Comparison of ENCODE assay signal across 7 cellular contexts in the genomic region with DNA sequence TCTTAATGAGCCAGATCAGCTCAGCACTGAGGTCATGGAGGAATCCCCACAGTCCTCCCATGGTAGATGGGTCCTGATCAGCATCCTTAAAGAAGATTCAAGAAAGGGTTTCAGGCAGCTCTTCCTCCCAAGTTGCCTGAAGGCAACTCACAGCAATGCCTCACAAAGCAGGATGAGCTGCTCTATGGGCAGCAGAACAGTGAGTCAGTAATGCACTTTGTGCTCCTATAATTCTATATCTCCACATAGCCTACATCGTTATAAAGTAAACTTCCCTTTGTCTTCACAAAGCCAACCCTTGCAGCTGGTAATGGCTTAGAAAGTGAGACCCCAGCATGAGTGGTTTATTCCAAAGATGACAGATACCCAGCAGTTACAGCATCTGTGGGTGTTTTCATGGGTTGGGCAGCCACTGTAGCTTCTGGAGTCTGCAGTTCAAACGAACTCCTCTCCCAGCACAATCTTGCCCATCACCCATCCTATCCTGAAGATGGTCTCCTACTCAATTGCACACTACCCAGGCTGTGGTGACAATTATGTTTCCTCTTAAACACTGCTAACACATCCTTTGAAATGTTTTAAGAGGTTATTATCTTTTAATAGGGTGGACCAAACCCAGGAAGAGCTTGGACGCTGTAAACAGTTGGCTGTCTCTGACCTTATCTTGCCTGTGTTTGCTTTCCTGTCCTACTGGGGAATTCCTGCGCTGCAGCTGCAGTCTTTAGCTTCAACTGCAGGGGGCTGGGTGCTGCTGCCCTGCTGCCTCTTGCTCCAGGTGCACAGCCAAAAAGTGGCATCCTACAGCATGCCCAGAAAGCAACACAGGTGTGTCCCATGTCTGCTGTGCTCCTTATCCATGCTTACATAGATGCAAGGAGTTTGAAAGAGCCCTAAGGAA.
DNase-seq lines count a peak whose midpoint lies in the region; ATAC-seq, FAIRE-seq and TF ChIP-seq lines count a peak whose summit lies in the region.
"Not testable (repeated sequence)": the region's sequence is repeated elsewhere in the genome, so short reads cannot be mapped to it uniquely, and the experiment has no call there.

No MANE protein-coding gene starts in this region.

- not testable (repeated sequence) for H3K4me3 Mint-ChIP-seq in GM23338; T-helper 17 cell; stimulated activated effector memory CD8-positive, alpha-beta T cell treated with anti-CD3 and anti-CD28 coated beads, Interleukin-12 subunit alpha, Interleukin-12 subunit beta, amount 100 ng/mL, for 72 hours

- not testable (repeated sequence) for TF ChIP-seq RAD21 in K562 (CRISPR knock-in tag; conservative IDR thresholded peaks at IDR 0.05 in 1 of 2, IDR thresholded peaks at IDR 0.05 in 1 of 2); HepG2 (CRISPR knock-in tag; IDR thresholded peaks at IDR 0.05)

- BruUV-seq in K562 (replicated peaks; lab: Mats Ljungman, UMichigan); HepG2 (replicated peaks; lab: Mats Ljungman, UMichigan): not testable (repeated sequence)

- H3K27me3 ChIP-seq in GM23338 (ENCODE audit: insufficient read depth); Loucy (ENCODE audit: insufficient read depth, low read length, poor library complexity, severe bottlenecking); K562 (ENCODE audit: control insufficient read depth in 2 of 2, insufficient read depth in 2 of 2, low read length in 2 of 2); HepG2 (ENCODE audit: control insufficient read depth in 1 of 2, insufficient read depth in 2 of 2, low read length in 2 of 2): not testable (repeated sequence)

- not testable (repeated sequence) for DNase-seq in GM23338 (ENCODE audit: low spot score); T-helper 17 cell; K562 (ENCODE audit: extremely low read depth in 1 of 4, low spot score in 3 of 4); fibroblast of villous mesenchyme (ENCODE audit: low read depth); HepG2 (ENCODE audit: low spot score); stimulated activated effector memory CD8-positive, alpha-beta T cell treated with anti-CD3 and anti-CD28 coated beads, Interleukin-12 subunit alpha, Interleukin-12 subunit beta, amount 100 ng/mL, for 72 hours (ENCODE audit: low spot score in 2 of 2)

- H3K79me2 ChIP-seq in GM23338 (replicated peaks; ENCODE audit: insufficient read depth); Loucy (ENCODE audit: insufficient read depth, low read length); K562 (ENCODE audit: control insufficient read depth, insufficient read depth, low read length); HepG2 (ENCODE audit: insufficient read depth, low read length): not testable (repeated sequence)

- TF ChIP-seq POLR2A in K562 (conservative IDR thresholded peaks at IDR 0.05); HepG2 (IDR thresholded peaks at IDR 0.05; ENCODE audit: insufficient read depth in 1 of 2, low read depth in 2 of 2, low read length in 2 of 2): not testable (repeated sequence)

- TF ChIP-seq EP300 in K562 (IDR thresholded peaks at IDR 0.05; ENCODE audit: low read length); HepG2 (IDR thresholded peaks at IDR 0.05; ENCODE audit: low read depth in 2 of 2, low read length in 2 of 2); HepG2 (CRISPR knock-in tag; IDR thresholded peaks at IDR 0.05; ENCODE audit: borderline replicate concordance): not testable (repeated sequence)

- H3K4me1 ChIP-seq in GM23338 (ENCODE audit: insufficient read depth); Loucy (ENCODE audit: insufficient read depth, low read length, poor library complexity, severe bottlenecking); K562 (replicated peaks in 1 of 2; ENCODE audit: control insufficient read depth in 2 of 2, insufficient read depth in 2 of 2, low read length in 2 of 2); HepG2 (ENCODE audit: insufficient read depth, low read length): not testable (repeated sequence)

- 25% methylated on average over 1 of the region's 4 CpGs for WGBS in K562 (ENCODE audit: insufficient coverage, low coverage, missing lambda C conversion rate)
- WGBS in HepG2 (ENCODE audit: low lambda C conversion rate) = 8% methylated on average over 2 of the region's 4 CpGs

- not testable (repeated sequence) for H3K27me3 Mint-ChIP-seq in GM23338 (ENCODE audit: insufficient read depth, low read depth, poor library complexity); T-helper 17 cell

- H3K36me3 Mint-ChIP-seq in GM23338 (ENCODE audit: low read depth); T-helper 17 cell (ENCODE audit: low read depth); stimulated activated effector memory CD8-positive, alpha-beta T cell treated with anti-CD3 and anti-CD28 coated beads, Interleukin-12 subunit alpha, Interleukin-12 subunit beta, amount 100 ng/mL, for 72 hours: not testable (repeated sequence)

- POLR2A ChIA-PET in K562 (lab: Yijun Ruan, JAX); HepG2 (lab: Yijun Ruan, JAX): not testable (repeated sequence)

- H3K4me3 ChIP-seq in GM23338; Loucy (ENCODE audit: low read length, poor library complexity, severe bottlenecking); K562; fibroblast of villous mesenchyme (ENCODE audit: low read depth, low read length); HepG2 (replicated peaks in 1 of 3; ENCODE audit: insufficient read depth in 1 of 3, low read depth in 2 of 3, low read length in 3 of 3): not testable (repeated sequence)

- not testable (repeated sequence) for H3K27ac Mint-ChIP-seq in GM23338; T-helper 17 cell; stimulated activated effector memory CD8-positive, alpha-beta T cell treated with anti-CD3 and anti-CD28 coated beads, Interleukin-12 subunit alpha, Interleukin-12 subunit beta, amount 100 ng/mL, for 72 hours

- H3K9me2 ChIP-seq in GM23338 (ENCODE audit: insufficient read depth); Loucy (replicated peaks; ENCODE audit: low read depth, low read length): not testable (repeated sequence)

- not testable (repeated sequence) for H3K9me3 ChIP-seq in Loucy (ENCODE audit: insufficient read depth, low read depth, low read length); T-helper 17 cell (ENCODE audit: control insufficient read depth, low read length, poor library complexity, severe bottlenecking); K562 (replicated peaks; ENCODE audit: control insufficient read depth, insufficient read depth, low read depth, low read length); HepG2 (ENCODE audit: low read length)

- in situ Hi-C loops in K562 (cut with MboI); HepG2 (cut with HindIII; ENCODE audit: extremely low pct_ligation_motif_present, low pct_unique_long_range_greater_than_20kb): not testable (repeated sequence)

- H3K9me3 Mint-ChIP-seq in GM23338; stimulated activated effector memory CD8-positive, alpha-beta T cell treated with anti-CD3 and anti-CD28 coated beads, Interleukin-12 subunit alpha, Interleukin-12 subunit beta, amount 100 ng/mL, for 72 hours: not testable (repeated sequence)

- CTCF ChIA-PET in K562 (lab: Yijun Ruan, JAX; ENCODE audit: low intra/inter-chr PET ratio); HepG2 (lab: Yijun Ruan, JAX; ENCODE audit: low intra/inter-chr PET ratio, low total read pairs): not testable (repeated sequence)

- not testable (repeated sequence) for TF ChIP-seq CTCF in GM23338 (conservative IDR thresholded peaks at IDR 0.05; ENCODE audit: low read depth in 2 of 2); K562 (IDR thresholded peaks at IDR 0.05 in 2 of 3, conservative IDR thresholded peaks at IDR 0.05 in 1 of 3; ENCODE audit: insufficient read depth in 2 of 3, low read depth in 1 of 3, low read length in 3 of 3); HepG2 (CRISPR knock-in tag; IDR thresholded peaks at IDR 0.05)
- TF ChIP-seq CTCF in Loucy (conservative IDR thresholded peaks at IDR 0.05; ENCODE audit: low read length) (peak; percentile 28), fibroblast of villous mesenchyme (IDR thresholded peaks at IDR 0.05; ENCODE audit: insufficient read depth, low read depth, low read length) (peak; percentile 24)

- H4K20me1 ChIP-seq in GM23338 (replicated peaks; ENCODE audit: insufficient read depth); Loucy (ENCODE audit: insufficient read depth, low read length, poor library complexity, severe bottlenecking); K562 (replicated peaks; ENCODE audit: control insufficient read depth, insufficient read depth, low read length); HepG2 (ENCODE audit: insufficient read depth, low read length): not testable (repeated sequence)

- H3K36me3 ChIP-seq in GM23338 (ENCODE audit: insufficient read depth); Loucy (ENCODE audit: insufficient read depth, low read length); K562 (ENCODE audit: control insufficient read depth, insufficient read depth, low read length); HepG2 (replicated peaks in 1 of 2; ENCODE audit: control insufficient read depth in 1 of 2, insufficient read depth in 2 of 2, low read length in 2 of 2): not testable (repeated sequence)

- intact Hi-C loops in K562 (cut with micrococcal nuclease); HepG2 (cut with micrococcal nuclease; ENCODE audit: unreplicated experiment): not testable (repeated sequence)

- H2AFZ ChIP-seq in GM23338; Loucy (ENCODE audit: low read length); K562 (ENCODE audit: low read depth, low read length); HepG2 (ENCODE audit: low read length): not testable (repeated sequence)

- FAIRE-seq in K562 (lab: Jason Lieb, UNC) = not testable (repeated sequence)
- peak; percentile 83 for FAIRE-seq in HepG2 (lab: Jason Lieb, UNC)

- not testable (repeated sequence) for H3K27ac ChIP-seq in GM23338 (ENCODE audit: low read depth); K562 (ENCODE audit: extremely low read depth, low read depth, low read length); HepG2 (ENCODE audit: extremely low read length, insufficient read depth, low read length)

- ATAC-seq in GM23338 (peak; percentile 98), T-helper 17 cell (peak; percentile 42), K562 (peak; percentile 83), HepG2 (peak; percentile 97)
- peak; percentile 57 for ATAC-seq in stimulated activated effector memory CD8-positive, alpha-beta T cell treated with anti-CD3 and anti-CD28 coated beads, Interleukin-12 subunit alpha, Interleukin-12 subunit beta, amount 100 ng/mL, for 72 hours

- not testable (repeated sequence) for H3K9ac ChIP-seq in Loucy (ENCODE audit: low read depth, low read length, poor library complexity, severe bottlenecking); K562 (ENCODE audit: insufficient read depth in 1 of 2, low read depth in 2 of 2, low read length in 2 of 2); HepG2 (ENCODE audit: insufficient read depth, low read depth, low read length)

- H3K4me1 Mint-ChIP-seq in GM23338; T-helper 17 cell; stimulated activated effector memory CD8-positive, alpha-beta T cell treated with anti-CD3 and anti-CD28 coated beads, Interleukin-12 subunit alpha, Interleukin-12 subunit beta, amount 100 ng/mL, for 72 hours: not testable (repeated sequence)

- not testable (repeated sequence) for H3F3A ChIP-seq in GM23338 (replicated peaks; ENCODE audit: low read depth); Loucy (ENCODE audit: low read depth)

- not testable (repeated sequence) for H3K4me2 ChIP-seq in GM23338; K562 (ENCODE audit: insufficient read depth, low read length); HepG2 (ENCODE audit: low read depth, low read length)
- peak overlapping the region; percentile 5 for H3K4me2 ChIP-seq in Loucy (ENCODE audit: low read depth, low read length, poor library complexity, severe bottlenecking)

- not testable (repeated sequence) for H3K9me1 ChIP-seq in K562 (ENCODE audit: control insufficient read depth, insufficient read depth, low read length)

Comparison
In these comparisons a context has a peak if more than half of its experiments do, and no peak if none do; other contexts are left out.
1. ATAC-seq: peak in every context shown above with its lines; median percentile 98 in GM23338; 97 in HepG2; 83 in K562; 57 in stimulated activated effector memory CD8-positive, alpha-beta T cell treated with anti-CD3 and anti-CD28 coated beads, Interleukin-12 subunit alpha, Interleukin-12 subunit beta, amount 100 ng/mL, for 72 hours; 42 in T-helper 17 cell.